1 cellular context compared by ENCODE assay signal in genomic region chr20:31593221-31594001, GRCh38.
TF ChIP-seq lines count a peak whose summit lies in the region.

No MANE protein-coding gene starts in this region.

TF ChIP-seq in HepG2, 621 proteins besides CTCF, POLR2A, EP300 and RAD21 (continued from another document and continues in another):
- TF ChIP-seq ZNF704 (CRISPR knock-in tag; IDR thresholded peaks at IDR 0.05; ENCODE audit: borderline replicate concordance) (no peak), GATAD1 (CRISPR knock-in tag; IDR thresholded peaks at IDR 0.05) (no peak), SRSF9 (IDR thresholded peaks at IDR 0.05; ENCODE audit: borderline replicate concordance, insufficient read depth, low read depth, low read length, poor library complexity, severe bottlenecking) (no peak), ZNF574 (CRISPR knock-in tag; IDR thresholded peaks at IDR 0.05) (no peak), ZNF337 (CRISPR knock-in tag; IDR thresholded peaks at IDR 0.05; ENCODE audit: borderline replicate concordance, low read depth) (0 out of 2 replicates have a peak, but pooled peaks have one; percentile 29), NFKB2 (CRISPR knock-in tag; IDR thresholded peaks at IDR 0.05; ENCODE audit: borderline replicate concordance) (no peak), TEF (CRISPR knock-in tag; IDR thresholded peaks at IDR 0.05) (no peak), ZNF569 (CRISPR knock-in tag; IDR thresholded peaks at IDR 0.05; ENCODE audit: borderline replicate concordance) (no peak), ZNF691 (CRISPR knock-in tag; IDR thresholded peaks at IDR 0.05; ENCODE audit: borderline replicate concordance, low read depth) (no peak), ZNF414 (CRISPR knock-in tag; IDR thresholded peaks at IDR 0.05) (no peak), SIN3B (IDR thresholded peaks at IDR 0.05; ENCODE audit: low read length) (no peak), HHEX (CRISPR knock-in tag; IDR thresholded peaks at IDR 0.05) (no peak), ZFP62 (CRISPR knock-in tag; IDR thresholded peaks at IDR 0.05) (no peak), ARNT (IDR thresholded peaks at IDR 0.05) (no peak), ADNP (CRISPR knock-in tag; IDR thresholded peaks at IDR 0.05) (peak; percentile 54), HOMEZ (CRISPR knock-in tag; IDR thresholded peaks at IDR 0.05; ENCODE audit: low read depth) (peak; percentile 55; the same call in 1 of the 2 replicates), ZNF552 (CRISPR knock-in tag; IDR thresholded peaks at IDR 0.05; ENCODE audit: borderline replicate concordance) (0 out of 2 replicates have a peak, but pooled peaks have one; percentile 59), ZNF678 (CRISPR knock-in tag; IDR thresholded peaks at IDR 0.05) (no peak), ZNF281 (CRISPR knock-in tag; IDR thresholded peaks at IDR 0.05; ENCODE audit: borderline replicate concordance) (no peak), PBX3 (CRISPR knock-in tag; IDR thresholded peaks at IDR 0.05; ENCODE audit: borderline replicate concordance) (no peak), TCF12 (IDR thresholded peaks at IDR 0.05) (no peak), TCF12 (CRISPR knock-in tag; IDR thresholded peaks at IDR 0.05) (no peak), SKI (IDR thresholded peaks at IDR 0.05; ENCODE audit: partially characterized antibody) (peak; percentile 11), ZFP37 (CRISPR knock-in tag; IDR thresholded peaks at IDR 0.05; ENCODE audit: borderline replicate concordance) (no peak), ZNF780A (CRISPR knock-in tag; IDR thresholded peaks at IDR 0.05) (no peak), ZBTB2 (CRISPR knock-in tag; IDR thresholded peaks at IDR 0.05; ENCODE audit: low read depth) (0 out of 2 replicates have a peak, but pooled peaks have one; percentile 0), TOE1 (CRISPR knock-in tag; IDR thresholded peaks at IDR 0.05) (no peak), TFDP2 (CRISPR knock-in tag; IDR thresholded peaks at IDR 0.05) (no peak), HMGXB3 (CRISPR knock-in tag; IDR thresholded peaks at IDR 0.05; ENCODE audit: borderline replicate concordance) (peak; percentile 37; the same call in 1 of the 2 replicates), ZNF891 (CRISPR knock-in tag; IDR thresholded peaks at IDR 0.05) (no peak; the same call in 1 of the 2 replicates), MEF2D (CRISPR knock-in tag; IDR thresholded peaks at IDR 0.05) (no peak; the same call in 1 of the 2 replicates)
